In the genomic region with DNA sequence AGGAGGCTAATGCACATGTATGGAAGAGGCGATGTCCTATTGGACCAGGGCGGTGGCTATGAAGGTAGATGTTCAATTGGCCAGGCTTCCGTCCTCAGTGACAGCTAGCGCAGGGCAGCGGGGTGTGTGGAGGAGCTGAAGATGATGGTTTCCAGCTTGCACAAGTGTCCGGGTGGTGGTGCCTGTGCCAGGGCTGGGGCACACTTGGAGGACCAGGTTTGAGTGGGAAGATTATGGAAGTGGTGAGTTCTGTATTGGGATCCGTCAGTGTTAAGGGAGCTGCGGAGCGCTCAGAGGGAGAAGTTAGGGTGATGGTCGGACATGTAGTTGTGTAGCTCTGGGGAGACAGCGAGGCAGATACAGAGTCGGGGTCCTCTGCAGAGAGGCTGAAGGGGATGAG, we compare ENCODE assay signal across 14 cellular contexts. TPM values are rescaled to one million over a fixed set of nuclear protein-coding genes. Genes with fewer than 3 reads are reported as not detected.
"Had no signal": no experiment of that assay in that cellular context is flagged by ENCODE, and none has a peak within 500 bp of the region (broad histone marks: within the 10 kb centered on the region; RNA-seq: fewer than 3 reads in every experiment).

No MANE protein-coding gene starts in this region.

- H3K9me3 Mint-ChIP-seq: activated B cell treated with CpG ODN at 0.5 μM for 24 hours; activated CD4-positive, alpha-beta memory T cell treated with anti-CD3 and anti-CD28 coated beads for 36 hours; activated naive CD4-positive, alpha-beta T cell treated with anti-CD3 and anti-CD28 coated beads for 36 hours; activated T-helper 17 cell treated with anti-CD3 and anti-CD28 coated beads, Interleukin-2, amount 50 U/mL, for 72 hours; naive thymus-derived CD8-positive, alpha-beta T cell; stimulated activated naive CD8-positive, alpha-beta T cell treated with anti-CD3 and anti-CD28 coated beads, Interleukin-15, amount 100 ng/mL, for 72 hours; T-helper 2 cell treated with Interferon-gamma antibody and Interleukin-4, amounts not matched to agents 5 μg/mL and 100 μg/mL, for 36 hours had no signal

- H3K4me3 ChIP-seq: coronary artery had no signal

- DNase-seq: activated B cell treated with CpG ODN at 0.5 μM for 24 hours; activated CD4-positive, alpha-beta T cell treated with anti-CD3 and anti-CD28 coated beads for 4 hours; activated T-cell treated with anti-CD3 and anti-CD28 coated beads, Interleukin-2, amount 50 U/mL, for 1 hour; brain microvascular endothelial cell; effector CD4-positive, alpha-beta T cell had no signal

- H3K27me3 Mint-ChIP-seq: activated B cell treated with CpG ODN at 0.5 μM for 24 hours; activated CD4-positive, alpha-beta memory T cell treated with anti-CD3 and anti-CD28 coated beads for 36 hours; activated T-helper 17 cell treated with anti-CD3 and anti-CD28 coated beads, Interleukin-2, amount 50 U/mL, for 72 hours; naive thymus-derived CD8-positive, alpha-beta T cell; stimulated activated naive CD8-positive, alpha-beta T cell treated with anti-CD3 and anti-CD28 coated beads, Interleukin-15, amount 100 ng/mL, for 72 hours had no signal

- H3K27me3 ChIP-seq: brain microvascular endothelial cell had no signal

- H3K36me3 ChIP-seq: brain microvascular endothelial cell had no signal

- H3K27ac Mint-ChIP-seq: activated CD4-positive, alpha-beta memory T cell treated with anti-CD3 and anti-CD28 coated beads for 36 hours; activated naive CD4-positive, alpha-beta T cell treated with anti-CD3 and anti-CD28 coated beads for 36 hours; activated T-helper 17 cell treated with anti-CD3 and anti-CD28 coated beads, Interleukin-2, amount 50 U/mL, for 72 hours; stimulated activated naive CD8-positive, alpha-beta T cell treated with anti-CD3 and anti-CD28 coated beads, Interleukin-15, amount 100 ng/mL, for 72 hours; T-helper 2 cell treated with Interferon-gamma antibody and Interleukin-4, amounts not matched to agents 5 μg/mL and 100 μg/mL, for 36 hours had no signal

- FAIRE-seq: frontal cortex had no signal

- H3K4me1 Mint-ChIP-seq: activated T-helper 17 cell treated with anti-CD3 and anti-CD28 coated beads, Interleukin-2, amount 50 U/mL, for 72 hours had no signal

- H3K27ac ChIP-seq: brain microvascular endothelial cell, coronary artery had no signal

- H3K4me3 Mint-ChIP-seq: activated B cell treated with CpG ODN at 0.5 μM for 24 hours; activated CD4-positive, alpha-beta memory T cell treated with anti-CD3 and anti-CD28 coated beads for 36 hours; activated naive CD4-positive, alpha-beta T cell treated with anti-CD3 and anti-CD28 coated beads for 36 hours; activated T-helper 17 cell treated with anti-CD3 and anti-CD28 coated beads, Interleukin-2, amount 50 U/mL, for 72 hours; stimulated activated naive CD8-positive, alpha-beta T cell treated with anti-CD3 and anti-CD28 coated beads, Interleukin-15, amount 100 ng/mL, for 72 hours; T-helper 2 cell treated with Interferon-gamma antibody and Interleukin-4, amounts not matched to agents 5 μg/mL and 100 μg/mL, for 36 hours had no signal

RNA-seq across cellular contexts. Expression of gene MLXIPL, which starts 37.4 kb away (rescaled TPM):
- total RNA-seq: activated B cell treated with CpG ODN at 0.5 μM for 24 hours; activated CD4-positive, alpha-beta memory T cell treated with anti-CD3 and anti-CD28 coated beads for 36 hours; activated T-helper 17 cell treated with anti-CD3 and anti-CD28 coated beads, Interleukin-2, amount 50 U/mL, for 72 hours; frontal cortex; naive thymus-derived CD8-positive, alpha-beta T cell; temporal lobe had no signal
- polyA plus RNA-seq: naive thymus-derived CD8-positive, alpha-beta T cell had no signal
